15 cellular contexts compared by ENCODE assay signal in genomic region chr11:13336246-13336873, GRCh38. TPM values are rescaled to one million over a fixed set of nuclear protein-coding genes. Genes with fewer than 3 reads are reported as not detected.
A peak's percentile ranks its signal among the peaks of the same experiment; 100 is the strongest.
DNase-seq lines count a peak whose midpoint lies in the region; ATAC-seq, FAIRE-seq and TF ChIP-seq lines count a peak whose summit lies in the region.
"Had no signal": no experiment of that assay in that cellular context is flagged by ENCODE, and none has a peak within 500 bp of the region (broad histone marks: within the 10 kb centered on the region; RNA-seq: fewer than 3 reads in every experiment).

No MANE protein-coding gene starts in this region.

- DNase-seq in GM12891 (ENCODE audit: insufficient read length, low spot score) = no peak
- peak; percentile 59 for DNase-seq in NCI-H1092 treated with DMSO at 0.1 percent for 48 hours (lab: John Stamatoyannopoulos, UW)
- no peak for DNase-seq in breast epithelium (ENCODE audit: low spot score in 2 of 2)
- DNase-seq in mesenteric fat pad (ENCODE audit: low spot score) = no peak
- DNase-seq in midbrain (lab: John Stamatoyannopoulos, UW) = no peak
- no peak for DNase-seq in G401 (ENCODE audit: low spot score)
- DNase-seq: activated CD4-positive, alpha-beta T cell treated with anti-CD3 and anti-CD28 coated beads for 1 hour; DMS79; NCI-H1417 treated with DMSO at 0.1 percent for 48 hours; occipital lobe had no signal

- H3K4me1 ChIP-seq in breast epithelium (peaks cover 9 to 30% of the 10 kb centered on the region in 2 donors), parathyroid adenoma (peaks cover 3% of the 10 kb centered on the region)

- TF ChIP-seq POLR2A in GM12891 (IDR thresholded peaks at IDR 0.05; ENCODE audit: low read depth, low read length) = no peak
- TF ChIP-seq POLR2A in breast epithelium (IDR thresholded peaks at IDR 0.05) = no peak

- H3K27ac ChIP-seq in breast epithelium (peak overlapping the region; percentile 29 to 48), parathyroid adenoma (no peak overlapping the region)
- H3K27ac ChIP-seq: cardiac muscle cell had no signal

- ATAC-seq in HG02759 (IDR thresholded peaks at IDR 0.05; ENCODE audit: unreplicated experiment) = no peak

- H3K9me3 ChIP-seq in breast epithelium (no peaks in the 10 kb centered on the region), parathyroid adenoma (ENCODE audit: control insufficient read depth, low read length) (no peaks in the 10 kb centered on the region)
- H3K9me3 ChIP-seq: BLaER1 treated with 17β-estradiol and CSF1 and Interleukin-3, amounts not matched to agents 10 nM and 100 nM had no signal

- in situ Hi-C loops in G401 (cut with HindIII; ENCODE audit: low sequenced_read_pairs) = no loop called here

- H3K4me2 ChIP-seq in parathyroid adenoma (ENCODE audit: low read length) = no peak overlapping the region
- H3K4me2 ChIP-seq: BLaER1 treated with 17β-estradiol and CSF1 and Interleukin-3, amounts not matched to agents 10 nM and 100 nM had no signal

- FAIRE-seq in GM12891 (lab: Jason Lieb, UNC) = peak; percentile 65
- FAIRE-seq: H54 had no signal

- H3K9ac ChIP-seq in parathyroid adenoma = no peak overlapping the region
- H3K9ac ChIP-seq: BLaER1 treated with 17β-estradiol and CSF1 and Interleukin-3, amounts not matched to agents 10 nM and 100 nM had no signal

- H3K36me3 ChIP-seq in breast epithelium (no peaks in the 10 kb centered on the region), parathyroid adenoma (ENCODE audit: control insufficient read depth, insufficient read depth, low read length) (no peaks in the 10 kb centered on the region)
- H3K36me3 ChIP-seq: cardiac muscle cell had no signal

- TF ChIP-seq CTCF in breast epithelium (IDR thresholded peaks at IDR 0.05) (no peak), parathyroid adenoma (IDR thresholded peaks at IDR 0.05) (no peak)

- peak overlapping the region; percentile 46 for H2AFZ ChIP-seq in parathyroid adenoma

- H3K4me3 ChIP-seq in breast epithelium (no peak overlapping the region), parathyroid adenoma (ENCODE audit: low read depth, low read length) (no peak overlapping the region)
- H3K4me3 ChIP-seq: BLaER1 treated with 17β-estradiol and CSF1 and Interleukin-3, amounts not matched to agents 10 nM and 100 nM; cardiac muscle cell had no signal

- H3K79me2 ChIP-seq in parathyroid adenoma = no peaks in the 10 kb centered on the region

- intact Hi-C loops in breast epithelium (cut with DNase I; ENCODE audit: low total_unique reads) = no loop called here

- H3K27me3 ChIP-seq in breast epithelium (no peaks in the 10 kb centered on the region), parathyroid adenoma (ENCODE audit: control insufficient read depth, insufficient read depth, low read length) (no peaks in the 10 kb centered on the region)
- H3K27me3 ChIP-seq: BLaER1 treated with 17β-estradiol and CSF1 and Interleukin-3, amounts not matched to agents 10 nM and 100 nM; cardiac muscle cell had no signal

TF ChIP-seq in GM12891, 5 proteins besides CTCF, POLR2A, EP300 and RAD21:
- no peak for TF ChIP-seq SPI1 (IDR thresholded peaks at IDR 0.05; ENCODE audit: low read depth, low read length)
- TF ChIP-seq POU2F2 (IDR thresholded peaks at IDR 0.05; ENCODE audit: low read depth, low read length) = no peak
- TF ChIP-seq POLR2AphosphoS5 (IDR thresholded peaks at IDR 0.05; ENCODE audit: low read depth, low read length) = no peak
- TF ChIP-seq TAF1 (IDR thresholded peaks at IDR 0.05; ENCODE audit: low read depth, low read length) = no peak
- TF ChIP-seq PAX5 (IDR thresholded peaks at IDR 0.05; ENCODE audit: insufficient read depth, low read length, severe bottlenecking) = no peak

RNA-seq across cellular contexts. Expression of gene BMAL1, which starts 58.8 kb away (rescaled TPM):
- 3.0 TPM for polyA plus RNA-seq in GM12891 (2012; ENCODE audit: low read depth, missing spikeins)
- 10 to 100 TPM; 42.0 to 57.5 (median 48.8) TPM for total RNA-seq in breast epithelium
- total RNA-seq in mesenteric fat pad = 43.6 TPM
- 0.80 and 6.2 TPM in 2 replicates for total RNA-seq in G401 (2014; rRNA removed; shearing (Covaris generic))
